Comparison of ENCODE assay signal across 17 cellular contexts in genomic region chr4:126038492-126039236, GRCh38.
DNase-seq lines count a peak whose midpoint lies in the region; ATAC-seq, FAIRE-seq and TF ChIP-seq lines count a peak whose summit lies in the region.
"Had no signal": no experiment of that assay in that cellular context is flagged by ENCODE, and none has a peak within 500 bp of the region (broad histone marks: within the 10 kb centered on the region; RNA-seq: fewer than 3 reads in every experiment).

No MANE protein-coding gene starts in this region.

- no peak overlapping the region for H4K91ac ChIP-seq in mesenchymal stem cell (ENCODE audit: low read length)

- H2AK5ac ChIP-seq in mesenchymal stem cell (ENCODE audit: low read length, severe bottlenecking), result no peak overlapping the region

- H3K4me3 Mint-ChIP-seq in CD4-positive, alpha-beta memory T cell, result no peak overlapping the region
- H3K4me3 Mint-ChIP-seq: CD8-positive, alpha-beta memory T cell had no signal

- H3K27ac ChIP-seq in A549 (no peak overlapping the region), HCT116 (ENCODE audit: low read depth, low read length) (no peak overlapping the region), mesenchymal stem cell (ENCODE audit: low read length, poor library complexity, severe bottlenecking) (no peak overlapping the region)
- no peak overlapping the region for H3K27ac ChIP-seq in CD4-positive, alpha-beta memory T cell (ENCODE audit: low read depth, low read length)
- H3K27ac ChIP-seq: BLaER1 treated with 17β-estradiol and CSF1 and Interleukin-3, amounts not matched to agents 10 nM and 100 nM had no signal

- H3K9ac ChIP-seq in HCT116 (ENCODE audit: low read length) (no peak overlapping the region), mesenchymal stem cell (ENCODE audit: low read length) (no peak overlapping the region)
- H3K9ac ChIP-seq: BLaER1 treated with 17β-estradiol and CSF1 and Interleukin-3, amounts not matched to agents 10 nM and 100 nM had no signal

- H3K27ac Mint-ChIP-seq in CD4-positive, alpha-beta memory T cell, result no peak overlapping the region
- H3K27ac Mint-ChIP-seq: CD8-positive, alpha-beta memory T cell had no signal

- no peaks in the 10 kb centered on the region for H3K9me3 ChIP-seq in A549
- H3K9me3 ChIP-seq in HCT116 (ENCODE audit: control insufficient read depth in 1 of 2, insufficient read depth in 1 of 2, low read depth in 1 of 2, low read length in 2 of 2), result no peaks in the 10 kb centered on the region
- H3K9me3 ChIP-seq in mesenchymal stem cell (ENCODE audit: control insufficient read depth, low read length), result no peaks in the 10 kb centered on the region
- H3K9me3 ChIP-seq in CD4-positive, alpha-beta memory T cell (ENCODE audit: control insufficient read depth in 1 of 2, low read length in 2 of 2), result no peaks in the 10 kb centered on the region
- H3K9me3 ChIP-seq: BLaER1 treated with 17β-estradiol and CSF1 and Interleukin-3, amounts not matched to agents 10 nM and 100 nM had no signal

- H2AFZ ChIP-seq in HCT116 (ENCODE audit: low read depth, low read length, poor library complexity, severe bottlenecking) (peak overlapping the region; percentile 68), mesenchymal stem cell (ENCODE audit: low read depth, low read length) (no peak overlapping the region)

- H3K9me2 ChIP-seq in HCT116 (ENCODE audit: insufficient read depth), result no peaks in the 10 kb centered on the region

- DNase-seq in A549 (ENCODE audit: low read depth in 1 of 2, low spot score in 1 of 2) (no peak), HCT116 (ENCODE audit: low read depth, low spot score) (no peak), brain pericyte (ENCODE audit: low read depth, low spot score) (peak; percentile 77), mesenchymal stem cell (peak; percentile 47), NCI-H226 (no peak), inferior parietal cortex (ENCODE audit: extremely low spot score) (no peak)
- DNase-seq in CD4-positive, alpha-beta memory T cell, result no peak
- DNase-seq: CD8-positive, alpha-beta memory T cell; DND-41; HCEC 1CT; NCI-H1105 treated with DMSO at 0.1 percent for 48 hours; NCI-H1694; NCI-H510A; NCI-H774; SHP77 had no signal

- no peak overlapping the region for H4K8ac ChIP-seq in mesenchymal stem cell (ENCODE audit: low read length)

- H2BK15ac ChIP-seq in mesenchymal stem cell (ENCODE audit: low read depth, poor library complexity, severe bottlenecking), result no peak overlapping the region

- no peak overlapping the region for H3K4ac ChIP-seq in mesenchymal stem cell (ENCODE audit: low read depth in 1 of 2, low read length in 2 of 2)

- no peak overlapping the region for H3K18ac ChIP-seq in mesenchymal stem cell (ENCODE audit: low read depth in 1 of 2, low read length in 2 of 2)

- intact Hi-C loops in HCT116 (cut with micrococcal nuclease), result no loop called here
- intact Hi-C loops in CD4-positive, alpha-beta memory T cell (cut with micrococcal nuclease), result no loop called here

- no peak for TF ChIP-seq EP300 in A549 (IDR thresholded peaks at IDR 0.05)

- TF ChIP-seq CTCF in A549 (IDR thresholded peaks at IDR 0.05) (no peak), HCT116 (IDR thresholded peaks at IDR 0.05 in 2 of 3, conservative IDR thresholded peaks at IDR 0.05 in 1 of 3; ENCODE audit: borderline replicate concordance in 1 of 3, insufficient read depth in 1 of 3, low read depth in 2 of 3, low read length in 2 of 3) (no peak)

- no peak for FAIRE-seq in A549 (lab: Jason Lieb, UNC)
- FAIRE-seq: HTR-8/SVneo had no signal

- peaks cover 0 to 7% (median 2%) of the 10 kb centered on the region in 8 donors for H3K9me3 Mint-ChIP-seq in CD4-positive, alpha-beta memory T cell

- no peak overlapping the region for H3K23ac ChIP-seq in mesenchymal stem cell (ENCODE audit: low read length in 2 of 2)

- H3K27me3 ChIP-seq in HCT116 (ENCODE audit: insufficient read depth, low read length) (no peaks in the 10 kb centered on the region), mesenchymal stem cell (ENCODE audit: control insufficient read depth in 1 of 2, insufficient read depth in 1 of 2, low read length in 2 of 2) (no peaks in the 10 kb centered on the region)
- H3K27me3 ChIP-seq in CD4-positive, alpha-beta memory T cell (ENCODE audit: insufficient read depth, low read length), result no peaks in the 10 kb centered on the region
- H3K27me3 ChIP-seq: BLaER1 treated with 17β-estradiol and CSF1 and Interleukin-3, amounts not matched to agents 10 nM and 100 nM had no signal

- H3K4me3 ChIP-seq in A549 (no peak overlapping the region), HCT116 (replicated peaks in 1 of 2; ENCODE audit: low read depth in 1 of 2, low read length in 2 of 2) (no peak overlapping the region), mesenchymal stem cell (ENCODE audit: insufficient read depth in 1 of 2, low read depth in 1 of 2, low read length in 2 of 2) (no peak overlapping the region)
- no peak overlapping the region for H3K4me3 ChIP-seq in CD4-positive, alpha-beta memory T cell (ENCODE audit: low read length in 2 of 2)
- H3K4me3 ChIP-seq: BLaER1 treated with 17β-estradiol and CSF1 and Interleukin-3, amounts not matched to agents 10 nM and 100 nM had no signal

- 0% methylated on average over 2 of the region's 2 CpGs for WGBS in A549 (ENCODE audit: missing lambda C conversion rate)
- WGBS in mesenchymal stem cell, result no CpG with 5 or more reads among the region's 2 CpGs

- POLR2A ChIA-PET in A549 (lab: Yijun Ruan, JAX), result no interaction called here
- POLR2A ChIA-PET in HCT116 (lab: Charles Lee), result no interaction called here
- POLR2A ChIA-PET in CD4-positive, alpha-beta memory T cell (lab: Charles Lee; ENCODE audit: partially characterized antibody), result no interaction called here

- H2BK12ac ChIP-seq in mesenchymal stem cell (ENCODE audit: low read length in 2 of 2), result no peak overlapping the region

- ATAC-seq in A549 (no peak), HCT116 (no peak)

- H3K36me3 ChIP-seq in HCT116 (ENCODE audit: control insufficient read depth in 1 of 2, insufficient read depth in 2 of 2, low read length in 2 of 2) (no peaks in the 10 kb centered on the region), mesenchymal stem cell (ENCODE audit: control insufficient read depth in 1 of 2, insufficient read depth in 2 of 2, low read depth in 1 of 2, low read length in 2 of 2) (no peaks in the 10 kb centered on the region)
- no peaks in the 10 kb centered on the region for H3K36me3 ChIP-seq in CD4-positive, alpha-beta memory T cell (ENCODE audit: insufficient read depth, low read length)
- H3K36me3 ChIP-seq: BLaER1 treated with 17β-estradiol and CSF1 and Interleukin-3, amounts not matched to agents 10 nM and 100 nM had no signal

- H3K4me1 Mint-ChIP-seq in CD4-positive, alpha-beta memory T cell, result no peaks in the 10 kb centered on the region
- H3K4me1 Mint-ChIP-seq: CD8-positive, alpha-beta memory T cell had no signal

- TF ChIP-seq POLR2A in A549 (IDR thresholded peaks at IDR 0.05; ENCODE audit: low read length), result no peak
- TF ChIP-seq POLR2A in HCT116 (IDR thresholded peaks at IDR 0.05; ENCODE audit: borderline replicate concordance, extremely low read depth, insufficient read depth, insufficient read length), result no peak

- H4K20me1 ChIP-seq in HCT116 (ENCODE audit: insufficient read depth), result no peaks in the 10 kb centered on the region
- H4K20me1 ChIP-seq: BLaER1 treated with 17β-estradiol and CSF1 and Interleukin-3, amounts not matched to agents 10 nM and 100 nM had no signal

- no peaks in the 10 kb centered on the region for H3K4me1 ChIP-seq in A549
- no peaks in the 10 kb centered on the region for H3K4me1 ChIP-seq in HCT116 (ENCODE audit: control insufficient read depth in 1 of 2, insufficient read depth in 2 of 2, low read length in 2 of 2)
- no peaks in the 10 kb centered on the region for H3K4me1 ChIP-seq in mesenchymal stem cell (ENCODE audit: control insufficient read depth, insufficient read depth, low read depth, low read length)
- H3K4me1 ChIP-seq in CD4-positive, alpha-beta memory T cell (ENCODE audit: insufficient read depth, low read length), result no peaks in the 10 kb centered on the region
- H3K4me1 ChIP-seq: BLaER1 treated with 17β-estradiol and CSF1 and Interleukin-3, amounts not matched to agents 10 nM and 100 nM had no signal

- H2BK5ac ChIP-seq in mesenchymal stem cell (ENCODE audit: low read depth, low read length, poor library complexity, severe bottlenecking), result no peak overlapping the region

- no peaks in the 10 kb centered on the region for H3K79me2 ChIP-seq in HCT116 (ENCODE audit: insufficient read depth, low read length)

- H3K79me1 ChIP-seq in mesenchymal stem cell (replicated peaks; ENCODE audit: low read length, poor library complexity, severe bottlenecking), result no peaks in the 10 kb centered on the region

- no peak overlapping the region for H2BK120ac ChIP-seq in mesenchymal stem cell (ENCODE audit: low read depth, low read length)

- no TSS peak for BruUV-seq in HCT116 (replicated peaks; lab: Mats Ljungman, UMichigan)

- H3K4me2 ChIP-seq in A549 (no peak overlapping the region), HCT116 (ENCODE audit: low read length) (no peak overlapping the region), mesenchymal stem cell (ENCODE audit: low read length, poor library complexity, severe bottlenecking) (no peak overlapping the region)
- H3K4me2 ChIP-seq: BLaER1 treated with 17β-estradiol and CSF1 and Interleukin-3, amounts not matched to agents 10 nM and 100 nM had no signal

- H3K36me3 Mint-ChIP-seq in CD4-positive, alpha-beta memory T cell, result no peaks in the 10 kb centered on the region
- H3K36me3 Mint-ChIP-seq: CD8-positive, alpha-beta memory T cell had no signal

- RAD21 ChIA-PET in HCT116 (lab: Charles Lee; ENCODE audit: low non-redundant PET in 1 of 2, low total read pairs in 2 of 2, uncharacterized antibody in 2 of 2, unreplicated experiment in 2 of 2), result no interaction called here

- no peaks in the 10 kb centered on the region for H3K27me3 Mint-ChIP-seq in CD4-positive, alpha-beta memory T cell
- H3K27me3 Mint-ChIP-seq: CD8-positive, alpha-beta memory T cell had no signal

- TF ChIP-seq RAD21 in A549 (conservative IDR thresholded peaks at IDR 0.05 in 1 of 2, IDR thresholded peaks at IDR 0.05 in 1 of 2) (no peak), HCT116 (IDR thresholded peaks at IDR 0.05; ENCODE audit: low read depth) (no peak)

- no peak overlapping the region for H3K14ac ChIP-seq in mesenchymal stem cell (ENCODE audit: low read length in 2 of 2)

- CTCF ChIA-PET in A549 (lab: Yijun Ruan, JAX) (no interaction called here), HCT116 (lab: Charles Lee) (no interaction called here)
- CTCF ChIA-PET in CD4-positive, alpha-beta memory T cell (lab: Charles Lee; ENCODE audit: partially characterized antibody), result no interaction called here

TF ChIP-seq in A549, 52 proteins besides CTCF, POLR2A, EP300 and RAD21:
- TF ChIP-seq MAFK (IDR thresholded peaks at IDR 0.05; ENCODE audit: partially characterized antibody) (peak; percentile 62), RCOR1 (IDR thresholded peaks at IDR 0.05; ENCODE audit: low read depth, low read length) (no peak)

TF ChIP-seq in HCT116, 20 proteins besides CTCF, POLR2A, EP300 and RAD21:
- TF ChIP-seq TCF7L2 (IDR thresholded peaks at IDR 0.05; ENCODE audit: borderline replicate concordance, extremely low read depth, insufficient read depth, insufficient read length) (no peak), POLR2AphosphoS5 (IDR thresholded peaks at IDR 0.05; ENCODE audit: low read depth, low read length) (no peak), ELF1 (IDR thresholded peaks at IDR 0.05; ENCODE audit: borderline replicate concordance, low read depth) (no peak)

Comparison
In these comparisons a context has a peak if more than half of its experiments do, and no peak if none do; other contexts are left out.
1. DNase-seq: peak in brain pericyte (single experiment) and mesenchymal stem cell (single experiment); none in A549 (0 of 2), HCT116 (single experiment), NCI-H226 (single experiment), CD4-positive, alpha-beta memory T cell (0 of 5) and inferior parietal cortex (single experiment).